In the genomic region with DNA sequence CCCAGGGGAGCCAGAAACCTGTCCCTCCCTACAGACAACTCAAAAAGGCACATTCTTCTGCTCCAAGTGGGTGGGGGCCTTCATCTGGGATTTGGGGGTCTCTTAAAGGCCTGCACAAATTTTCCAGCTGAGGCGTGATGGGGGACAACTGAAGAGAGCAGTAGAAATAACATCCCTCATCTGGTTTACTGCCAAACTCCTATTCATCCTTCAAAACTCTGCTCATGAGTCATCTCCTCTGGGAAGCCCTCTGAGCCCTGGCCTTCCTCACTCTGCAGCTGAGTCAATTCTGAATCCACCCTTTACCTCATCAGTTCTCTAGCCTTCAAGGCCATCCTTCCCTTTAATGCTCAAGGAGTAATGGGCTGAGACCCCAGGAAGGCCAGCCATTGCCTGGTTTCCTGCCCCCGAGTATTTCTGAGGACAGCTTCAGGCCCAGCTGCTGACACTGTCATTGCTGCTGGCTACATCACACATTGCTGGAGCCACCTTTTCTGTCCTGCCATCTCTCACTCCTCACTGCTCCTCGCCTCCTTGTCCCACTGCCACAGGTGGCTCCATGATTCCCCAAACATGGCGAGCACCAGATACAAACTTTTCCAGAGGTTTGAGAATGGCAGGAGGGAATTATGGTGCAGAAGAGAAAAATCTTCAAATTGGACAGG, we compare ENCODE assay signal across 13 cellular contexts. TPM values are rescaled to one million over a fixed set of nuclear protein-coding genes. Genes with fewer than 3 reads are reported as not detected.
A peak's percentile ranks its signal among the peaks of the same experiment; 100 is the strongest.
DNase-seq lines count a peak whose midpoint lies in the region; ATAC-seq and TF ChIP-seq lines count a peak whose summit lies in the region.
"Had no signal": no experiment of that assay in that cellular context is flagged by ENCODE, and none has a peak within 500 bp of the region (broad histone marks: within the 10 kb centered on the region; RNA-seq: fewer than 3 reads in every experiment).

No MANE protein-coding gene starts in this region.

- peaks cover 3% of the 10 kb centered on the region for H3K27me3 Mint-ChIP-seq in activated naive CD8-positive, alpha-beta T cell treated with anti-CD3 and anti-CD28 coated beads, Interleukin-2, amount 50 U/mL, for 24 hours

- H3K9me3 ChIP-seq in GM23248 (ENCODE audit: low read depth) = no peaks in the 10 kb centered on the region
- no peaks in the 10 kb centered on the region for H3K9me3 ChIP-seq in fibroblast of lung (ENCODE audit: control insufficient read depth, insufficient read depth, low read depth, low read length)

- DNase-seq in GM23248 = peak; percentile 84
- DNase-seq in RPMI7951 (ENCODE audit: low read depth) = peak; percentile 90
- DNase-seq in fibroblast of lung (ENCODE audit: low read depth in 2 of 2) = peak; percentile 57 to 74
- peak; percentile 23 for DNase-seq in posterior vena cava (ENCODE audit: low spot score)
- no peak for DNase-seq in activated naive CD8-positive, alpha-beta T cell treated with anti-CD3 and anti-CD28 coated beads, Interleukin-2, amount 50 U/mL, for 24 hours
- no peak for DNase-seq in activated CD4-positive, CD25-positive, alpha-beta regulatory T cell (lab: John Stamatoyannopoulos, UW)
- DNase-seq in NCI-H2227 treated with DMSO at 0.1 percent for 48 hours (lab: John Stamatoyannopoulos, UW) = no peak
- DNase-seq: CD8-positive, alpha-beta T cell had no signal

- intact Hi-C loops in posterior vena cava (cut with DNase I) = no loop called here

- no peaks in the 10 kb centered on the region for H3K36me3 Mint-ChIP-seq in activated naive CD8-positive, alpha-beta T cell treated with anti-CD3 and anti-CD28 coated beads, Interleukin-2, amount 50 U/mL, for 24 hours (ENCODE audit: low read depth)
- H3K36me3 Mint-ChIP-seq: CD8-positive, alpha-beta T cell had no signal

- H3K4me3 ChIP-seq in GM23248 (no peak overlapping the region), fibroblast of lung (replicated peaks in 1 of 4; ENCODE audit: control extremely low read depth in 1 of 4, insufficient read depth in 1 of 4, low read depth in 3 of 4, low read length in 4 of 4) (no peak overlapping the region)
- H3K4me3 ChIP-seq: K562 had no signal

- no peaks in the 10 kb centered on the region for H3K4me1 Mint-ChIP-seq in activated naive CD8-positive, alpha-beta T cell treated with anti-CD3 and anti-CD28 coated beads, Interleukin-2, amount 50 U/mL, for 24 hours

- no peaks in the 10 kb centered on the region; the same call in 1 of the 2 replicates for H3K4me1 ChIP-seq in GM23248 (ENCODE audit: insufficient read depth)
- peaks cover 4% of the 10 kb centered on the region for H3K4me1 ChIP-seq in fibroblast of lung (ENCODE audit: control insufficient read depth, extremely low read depth, insufficient read depth, low read length)

- H3K9me3 Mint-ChIP-seq in activated naive CD8-positive, alpha-beta T cell treated with anti-CD3 and anti-CD28 coated beads, Interleukin-2, amount 50 U/mL, for 24 hours = no peaks in the 10 kb centered on the region
- H3K9me3 Mint-ChIP-seq: CD8-positive, alpha-beta T cell had no signal

- H2AFZ ChIP-seq in GM23248 = no peak overlapping the region
- H2AFZ ChIP-seq in fibroblast of lung (ENCODE audit: low read length) = no peak overlapping the region

- H3K9ac ChIP-seq in GM23248 = no peak overlapping the region
- no peak overlapping the region for H3K9ac ChIP-seq in fibroblast of lung (ENCODE audit: insufficient read depth, low read length)

- H3K27ac ChIP-seq in GM23248 = no peak overlapping the region
- no peak overlapping the region for H3K27ac ChIP-seq in fibroblast of lung (ENCODE audit: insufficient read depth, low read length)

- H3F3A ChIP-seq in GM23248 (ENCODE audit: insufficient read depth) = peaks cover 3% of the 10 kb centered on the region; the same call in 1 of the 2 replicates

- H3K79me2 ChIP-seq in GM23248 (ENCODE audit: insufficient read depth) (no peaks in the 10 kb centered on the region), fibroblast of lung (ENCODE audit: control insufficient read depth, insufficient read depth, low read length) (no peaks in the 10 kb centered on the region)

- H3K4me3 Mint-ChIP-seq in activated naive CD8-positive, alpha-beta T cell treated with anti-CD3 and anti-CD28 coated beads, Interleukin-2, amount 50 U/mL, for 24 hours = no peak overlapping the region
- H3K4me3 Mint-ChIP-seq: CD8-positive, alpha-beta T cell had no signal

- H3K27me3 ChIP-seq in GM23248 (replicated peaks; ENCODE audit: insufficient read depth) (no peaks in the 10 kb centered on the region), fibroblast of lung (ENCODE audit: control insufficient read depth, insufficient read depth, low read length) (no peaks in the 10 kb centered on the region)

- no peak overlapping the region for H3K27ac Mint-ChIP-seq in activated naive CD8-positive, alpha-beta T cell treated with anti-CD3 and anti-CD28 coated beads, Interleukin-2, amount 50 U/mL, for 24 hours
- H3K27ac Mint-ChIP-seq: CD8-positive, alpha-beta T cell had no signal

- H3K9me2 ChIP-seq in GM23248 (ENCODE audit: insufficient read depth) = no peaks in the 10 kb centered on the region

- H4K20me1 ChIP-seq in GM23248 (ENCODE audit: insufficient read depth) (no peaks in the 10 kb centered on the region), fibroblast of lung (ENCODE audit: control insufficient read depth, extremely low read depth, insufficient read depth, low read length) (no peaks in the 10 kb centered on the region)

- WGBS in GM23248 (ENCODE audit: low coverage in 1 of 2, low lambda C conversion rate in 2 of 2, missing lambda C conversion rate in 2 of 2), 2 experiments = 63 to 70% methylated on average over 4 of the region's 4 CpGs

- no peaks in the 10 kb centered on the region for H3K36me3 ChIP-seq in GM23248 (ENCODE audit: low read depth)
- no peaks in the 10 kb centered on the region for H3K36me3 ChIP-seq in fibroblast of lung (ENCODE audit: control insufficient read depth, insufficient read depth, low read length)

- no peak overlapping the region for H3K4me2 ChIP-seq in GM23248 (ENCODE audit: unreplicated experiment)
- H3K4me2 ChIP-seq in fibroblast of lung (ENCODE audit: extremely low read depth, insufficient read depth, low read length) = no peak overlapping the region

- ATAC-seq in activated naive CD8-positive, alpha-beta T cell treated with anti-CD3 and anti-CD28 coated beads, Interleukin-2, amount 50 U/mL, for 24 hours = no peak
- ATAC-seq in GM21737 (IDR thresholded peaks at IDR 0.05; ENCODE audit: unreplicated experiment) = no peak
- ATAC-seq: CD8-positive, alpha-beta T cell; K562 had no signal

- in situ Hi-C loops in GM23248 (cut with MboI) = no loop called here

- TF ChIP-seq CTCF in fibroblast of lung (conservative IDR thresholded peaks at IDR 0.05 in 1 of 2, IDR thresholded peaks at IDR 0.05 in 1 of 2; ENCODE audit: low read depth in 1 of 2, low read length in 2 of 2) = no peak

RNA-seq across cellular contexts. Expression of a gene that starts 32.2 kb away (rescaled TPM):
- 5.1 and 8.3 TPM in 2 replicates for total RNA-seq in GM23248 (2014; rRNA removed; shearing (Covaris generic))
- 9.0 and 9.6 TPM in 2 replicates for polyA plus RNA-seq in GM23248 (2016; fragmentation: Nextera tagmentation; extraction: Ambion mirVana)
- total RNA-seq in RPMI7951 (2014; rRNA removed; shearing (Covaris generic)) = 3.2 and 3.9 TPM in 2 replicates
- 3.3 TPM in 2 replicates for total RNA-seq in fibroblast of lung
- 2.8 and 3.8 TPM in 2 replicates for polyA plus RNA-seq in fibroblast of lung
- polyA plus RNA-seq in fibroblast of lung (2012) = 6.3 and 7.8 TPM in 2 replicates
- 12.4 and 15.0 TPM in 2 replicates for polyA minus RNA-seq in fibroblast of lung (ENCODE audit: low replicate concordance)
- 10 to 100 TPM; 13.0 to 21.1 TPM for total RNA-seq in posterior vena cava
- total RNA-seq: activated CD8-positive, alpha-beta memory T cell treated with anti-CD3 and anti-CD28 coated beads for 36 hours; CD8-positive, alpha-beta T cell; mononuclear cell; pulmonary artery endothelial cell had no signal
- polyA plus RNA-seq: K562 had no signal

Comparison
In these comparisons a context has a peak if more than half of its experiments do, and no peak if none do; other contexts are left out.
1. DNase-seq: peak in GM23248 (single experiment), RPMI7951 (single experiment), fibroblast of lung (2 of 2) and posterior vena cava (single experiment); none in activated naive CD8-positive, alpha-beta T cell treated with anti-CD3 and anti-CD28 coated beads, Interleukin-2, amount 50 U/mL, for 24 hours (single experiment), activated CD4-positive, CD25-positive, alpha-beta regulatory T cell (0 of 4) and NCI-H2227 treated with DMSO at 0.1 percent for 48 hours (single experiment).